ENCODE assay signal across 1 cellular context in the genomic region with DNA sequence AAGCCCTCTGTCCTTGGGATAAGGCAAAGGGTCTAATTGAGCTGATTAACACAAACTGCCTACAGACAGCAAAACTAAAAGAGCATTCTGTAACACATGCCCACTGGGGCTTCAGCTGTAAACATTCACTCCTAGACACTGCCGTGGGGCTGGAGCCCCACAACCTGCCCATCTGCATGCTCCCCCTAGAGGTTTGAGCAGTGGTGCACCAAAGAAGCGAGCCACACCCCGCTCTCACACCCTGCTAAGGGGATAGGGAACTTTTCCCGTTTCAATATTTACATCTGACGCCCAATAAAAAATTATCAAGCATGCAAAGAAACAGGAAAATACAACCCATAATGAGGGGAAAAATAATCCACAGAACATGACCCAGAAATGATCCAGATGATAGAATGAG.
TF ChIP-seq lines count a peak whose summit lies in the region.

No MANE protein-coding gene starts in this region.

TF ChIP-seq in GM12878, 131 proteins besides CTCF, POLR2A, EP300 and RAD21:
- TF ChIP-seq SREBF2 (IDR thresholded peaks at IDR 0.05; ENCODE audit: low read length) (no peak), ZBTB33 (IDR thresholded peaks at IDR 0.05) (no peak), ETV6 (conservative IDR thresholded peaks at IDR 0.05 in 1 of 2, IDR thresholded peaks at IDR 0.05 in 1 of 2; ENCODE audit: borderline replicate concordance in 1 of 2, low read depth in 1 of 2) (no peak), KAT2A (conservative IDR thresholded peaks at IDR 0.05; ENCODE audit: control insufficient read depth, low read depth, low read length) (no peak), ZBED1 (IDR thresholded peaks at IDR 0.05; ENCODE audit: borderline replicate concordance) (no peak), SMC3 (IDR thresholded peaks at IDR 0.05; ENCODE audit: borderline replicate concordance, low read length) (no peak), PML (IDR thresholded peaks at IDR 0.05; ENCODE audit: low read length) (no peak)
- TF ChIP-seq, protein P1, sequence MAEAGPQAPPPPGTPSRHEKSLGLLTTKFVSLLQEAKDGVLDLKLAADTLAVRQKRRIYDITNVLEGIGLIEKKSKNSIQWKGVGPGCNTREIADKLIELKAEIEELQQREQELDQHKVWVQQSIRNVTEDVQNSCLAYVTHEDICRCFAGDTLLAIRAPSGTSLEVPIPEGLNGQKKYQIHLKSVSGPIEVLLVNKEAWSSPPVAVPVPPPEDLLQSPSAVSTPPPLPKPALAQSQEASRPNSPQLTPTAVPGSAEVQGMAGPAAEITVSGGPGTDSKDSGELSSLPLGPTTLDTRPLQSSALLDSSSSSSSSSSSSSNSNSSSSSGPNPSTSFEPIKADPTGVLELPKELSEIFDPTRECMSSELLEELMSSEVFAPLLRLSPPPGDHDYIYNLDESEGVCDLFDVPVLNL (IDR thresholded peaks at IDR 0.05; ENCODE audit: low read depth, low read length) = no peak
